ENCODE assay signal across 1 cellular context in genomic region chr19:40420451-40420765, GRCh38.
TF ChIP-seq lines count a peak whose summit lies in the region.

No MANE protein-coding gene starts in this region.

TF ChIP-seq in H1, 55 proteins besides CTCF, POLR2A, EP300 and RAD21:
- TF ChIP-seq RXRA (IDR thresholded peaks at IDR 0.05; ENCODE audit: insufficient read depth, low read depth, low read length) (no peak), HDAC2 (IDR thresholded peaks at IDR 0.05; ENCODE audit: borderline replicate concordance in 1 of 2, low read depth in 2 of 2, low read length in 2 of 2) (no peak), CHD1 (IDR thresholded peaks at IDR 0.05; ENCODE audit: low read depth, low read length) (no peak)
